ENCODE assay signal across 8 cellular contexts in genomic region chr19:4456843-4457653, GRCh38. TPM values are rescaled to one million over a fixed set of nuclear protein-coding genes. Genes with fewer than 3 reads are reported as not detected.
DNase-seq lines count a peak whose midpoint lies in the region; ATAC-seq and TF ChIP-seq lines count a peak whose summit lies in the region.

No MANE protein-coding gene starts in this region.

- intact Hi-C loops in heart left ventricle (cut with DNase I) (loop anchor here in 3 of 10 donors (1.0 to 10.0 kb wide), 4 partner anchors 14 to 510 kb away; partner anchors contain the start of genes SH3GL1 (in 2 of the 3), CHAF1A (in 1 of the 3) and KDM4B (in 1 of the 3)), psoas muscle (cut with DNase I) (loop anchor here (5.0 kb wide), 1 partner anchor 55 kb away; the partner anchor contains the start of genes CHAF1A (in 2 of the 2) and SH3GL1 (in 2 of the 2))

- no peak for TF ChIP-seq POLR2A in heart left ventricle (IDR thresholded peaks at IDR 0.05)

- H3K79me2 ChIP-seq in OCI-LY1 (ENCODE audit: insufficient read depth, low read length) = no peaks in the 10 kb centered on the region

- no peaks in the 10 kb centered on the region for H3K9me3 Mint-ChIP-seq in activated naive CD8-positive, alpha-beta T cell treated with anti-CD3 and anti-CD28 coated beads, Interleukin-2, amount 50 U/mL, for 24 hours

- ATAC-seq in HG02759 (IDR thresholded peaks at IDR 0.05; ENCODE audit: unreplicated experiment) (peak; percentile 8), heart left ventricle (peak in 3 of 4 donors; percentile 6 to 54 (median 22)), psoas muscle (peak; percentile 5 to 32 (median 14))
- peak; percentile 15 for ATAC-seq in activated naive CD8-positive, alpha-beta T cell treated with anti-CD3 and anti-CD28 coated beads, Interleukin-2, amount 50 U/mL, for 24 hours

- no peaks in the 10 kb centered on the region for H3K9me3 ChIP-seq in OCI-LY1 (ENCODE audit: low read length)
- H3K9me3 ChIP-seq in heart left ventricle = no peaks in the 10 kb centered on the region
- H3K9me3 ChIP-seq in psoas muscle = no peaks in the 10 kb centered on the region

- H3K36me3 Mint-ChIP-seq in activated naive CD8-positive, alpha-beta T cell treated with anti-CD3 and anti-CD28 coated beads, Interleukin-2, amount 50 U/mL, for 24 hours (ENCODE audit: low read depth) = no peaks in the 10 kb centered on the region

- H3K4me3 ChIP-seq in GM06990 (replicated peaks; ENCODE audit: low read depth, low read length) = peak overlapping the region; percentile 82
- H3K4me3 ChIP-seq in OCI-LY1 (ENCODE audit: low read depth, low read length, poor library complexity, severe bottlenecking) = peak overlapping the region; percentile 70
- peak overlapping the region; percentile 53 to 96 (median 70) for H3K4me3 ChIP-seq in heart left ventricle
- peak overlapping the region; percentile 74 for H3K4me3 ChIP-seq in psoas muscle

- 1 to 3% (median 2%) methylated on average over 30 to 51 of the region's 53 CpGs for WGBS in heart left ventricle, 4 donors
- 1 to 2% (median 2%) methylated on average over 33 to 49 of the region's 53 CpGs for WGBS in psoas muscle, 3 donors

- H3K27ac Mint-ChIP-seq in activated naive CD8-positive, alpha-beta T cell treated with anti-CD3 and anti-CD28 coated beads, Interleukin-2, amount 50 U/mL, for 24 hours = peak overlapping the region; percentile 95

- TF ChIP-seq CTCF in GM06990 (IDR thresholded peaks at IDR 0.05; ENCODE audit: insufficient read depth, low read length, poor library complexity, severe bottlenecking) (no peak), OCI-LY1 (IDR thresholded peaks at IDR 0.05; ENCODE audit: low read length) (no peak), heart left ventricle (IDR thresholded peaks at IDR 0.05) (no peak), psoas muscle (IDR thresholded peaks at IDR 0.05) (no peak)

- H3K4me1 Mint-ChIP-seq in activated naive CD8-positive, alpha-beta T cell treated with anti-CD3 and anti-CD28 coated beads, Interleukin-2, amount 50 U/mL, for 24 hours = peaks cover 16% of the 10 kb centered on the region

- peak overlapping the region; percentile 88 for H3K4me3 Mint-ChIP-seq in activated naive CD8-positive, alpha-beta T cell treated with anti-CD3 and anti-CD28 coated beads, Interleukin-2, amount 50 U/mL, for 24 hours

- H3K4me1 ChIP-seq in OCI-LY1 (ENCODE audit: insufficient read depth, low read length, severe bottlenecking) (peaks cover 24% of the 10 kb centered on the region), heart left ventricle (peaks cover 0 to 33% (median 20%) of the 10 kb centered on the region in 12 donors), psoas muscle (peaks cover 29% of the 10 kb centered on the region)

- peak overlapping the region; percentile 86 for H3K4me2 ChIP-seq in OCI-LY1 (ENCODE audit: low read length)

- peak overlapping the region; percentile 69 for H3K9ac ChIP-seq in OCI-LY1 (ENCODE audit: low read length)

- H4K20me1 ChIP-seq in OCI-LY1 (ENCODE audit: insufficient read depth, low read length) = no peaks in the 10 kb centered on the region

- H2AFZ ChIP-seq in OCI-LY1 (ENCODE audit: low read length) = no peak overlapping the region

- H3F3A ChIP-seq in OCI-LY1 (ENCODE audit: insufficient read depth, low read length) = no peaks in the 10 kb centered on the region

- H3K27me3 ChIP-seq in GM06990 (replicated peaks; ENCODE audit: control insufficient read depth, insufficient read depth, low read length) (no peaks in the 10 kb centered on the region), OCI-LY1 (ENCODE audit: insufficient read depth, low read length) (no peaks in the 10 kb centered on the region), heart left ventricle (no peaks in the 10 kb centered on the region), psoas muscle (ENCODE audit: insufficient read depth in 3 of 3, low read length in 2 of 3) (no peaks in the 10 kb centered on the region)

- H3K27ac ChIP-seq in OCI-LY1 (ENCODE audit: low read depth, low read length, poor library complexity, severe bottlenecking) = peak overlapping the region; percentile 55
- H3K27ac ChIP-seq in heart left ventricle = peak overlapping the region; percentile 30 to 96 (median 89)
- peak overlapping the region; percentile 84 for H3K27ac ChIP-seq in psoas muscle

- DNase-seq in GM06990 (ENCODE audit: extremely low read depth, insufficient read length) (no peak), heart left ventricle (peak in 3 of 5 donors; percentile 56 to 70 (median 59)), psoas muscle (peak; percentile 64 to 66), occipital lobe (lab: John Stamatoyannopoulos, UW) (no peak), CD1c-positive myeloid dendritic cell (ENCODE audit: extremely low spot score) (no peak)
- peak; percentile 46 for DNase-seq in activated naive CD8-positive, alpha-beta T cell treated with anti-CD3 and anti-CD28 coated beads, Interleukin-2, amount 50 U/mL, for 24 hours

- H3K27me3 Mint-ChIP-seq in activated naive CD8-positive, alpha-beta T cell treated with anti-CD3 and anti-CD28 coated beads, Interleukin-2, amount 50 U/mL, for 24 hours = peaks cover 2% of the 10 kb centered on the region

- H3K9me2 ChIP-seq in OCI-LY1 (ENCODE audit: low read depth, low read length) = no peaks in the 10 kb centered on the region

- H3K36me3 ChIP-seq in GM06990 (ENCODE audit: control insufficient read depth, insufficient read depth, low read length) = peaks cover 17% of the 10 kb centered on the region
- peaks cover 15% of the 10 kb centered on the region; the same call in 1 of the 2 replicates for H3K36me3 ChIP-seq in OCI-LY1 (ENCODE audit: insufficient read depth, low read length)
- peaks cover 0 to 30% (median 22%) of the 10 kb centered on the region in 9 donors for H3K36me3 ChIP-seq in heart left ventricle
- H3K36me3 ChIP-seq in psoas muscle (ENCODE audit: insufficient read depth in 1 of 2, low read depth in 1 of 2) = peaks cover 0 to 24% of the 10 kb centered on the region in 2 donors

RNA-seq across cellular contexts. Expression of gene UBXN6, which starts 0.5 kb away (rescaled TPM):
- total RNA-seq in heart left ventricle (100 to 1,000 TPM in 6 of 9 donors, 10 to 100 TPM in 3; 75.1 to 128 (median 109) TPM), psoas muscle (100 to 1,000 TPM; 120 to 170 (median 132) TPM), occipital lobe (54.7 TPM)
- polyA plus RNA-seq in heart left ventricle (100 to 1,000 TPM; 127 to 137 TPM), psoas muscle (100 to 1,000 TPM; 110 to 274 (median 191) TPM)

RNA-seq across cellular contexts. Expression of gene HDGFL2, which starts 15.0 kb away (rescaled TPM):
- total RNA-seq in heart left ventricle = 100 to 1,000 TPM in 1 of 9 donors, 10 to 100 TPM in 8; 20.8 to 235 (median 29.9) TPM
- 10 to 100 TPM; 30.7 to 38.9 TPM for polyA plus RNA-seq in heart left ventricle
- 10 to 100 TPM; 32.3 to 47.7 (median 39.5) TPM for total RNA-seq in psoas muscle
- polyA plus RNA-seq in psoas muscle = 10 to 100 TPM; 33.4 to 56.4 (median 51.3) TPM
- total RNA-seq in occipital lobe = 32.8 TPM

RNA-seq across cellular contexts. Expression of gene CHAF1A, which starts 54.6 kb away (rescaled TPM):
- total RNA-seq in heart left ventricle = 10 to 100 TPM in 1 of 9 donors, 1 to 10 TPM in 8; 3.0 to 10.7 (median 5.5) TPM
- 1 to 10 TPM; 2.9 to 5.6 TPM for polyA plus RNA-seq in heart left ventricle
- 10 to 100 TPM in 1 of 4 donors, 1 to 10 TPM in 3; 5.6 to 10.3 (median 7.7) TPM for total RNA-seq in psoas muscle
- 10 to 100 TPM in 1 of 3 donors, 1 to 10 TPM in 2; 5.9 to 12.8 (median 6.4) TPM for polyA plus RNA-seq in psoas muscle
- 6.2 TPM for total RNA-seq in occipital lobe

RNA-seq across cellular contexts. Expression of gene SH3GL1, which starts 56.7 kb away (rescaled TPM):
- 10 to 100 TPM; 14.4 to 43.6 (median 22.2) TPM for total RNA-seq in heart left ventricle
- polyA plus RNA-seq in heart left ventricle = 10 to 100 TPM; 17.3 to 43.3 TPM
- 10 to 100 TPM; 16.0 to 26.6 (median 21.6) TPM for total RNA-seq in psoas muscle
- polyA plus RNA-seq in psoas muscle = 10 to 100 TPM; 18.2 to 85.6 (median 27.1) TPM
- 15.3 TPM for total RNA-seq in occipital lobe

Comparison
In these comparisons a context has a peak if more than half of its experiments do, and no peak if none do; other contexts are left out.
1. DNase-seq: peak in activated naive CD8-positive, alpha-beta T cell treated with anti-CD3 and anti-CD28 coated beads, Interleukin-2, amount 50 U/mL, for 24 hours (single experiment), heart left ventricle (3 of 5) and psoas muscle (2 of 2); none in GM06990 (single experiment), occipital lobe (single experiment) and CD1c-positive myeloid dendritic cell (single experiment).
2. Peak in every context shown above with its lines, with median percentiles within 50 percentile points of each other: H3K4me3 ChIP-seq, ATAC-seq and H3K27ac ChIP-seq.